8 cellular contexts compared by ENCODE assay signal in genomic region chrX:40153335-40154221, GRCh38. TPM values are rescaled to one million over a fixed set of nuclear protein-coding genes. Genes with fewer than 3 reads are reported as not detected.
DNase-seq lines count a peak whose midpoint lies in the region; ATAC-seq and TF ChIP-seq lines count a peak whose summit lies in the region.

No MANE protein-coding gene starts in this region.

- peaks cover 21% of the 10 kb centered on the region for H3K4me1 Mint-ChIP-seq in activated CD4-positive, alpha-beta T cell treated with anti-CD3 and anti-CD28 coated beads, Interleukin-2, amount 10 ng/mL, durations not matched to agents 7 days and 5 days

- CTCF ChIA-PET in activated CD4-positive, alpha-beta T cell treated with anti-CD3 and anti-CD28 coated beads, Interleukin-2, amount 10 ng/mL, durations not matched to agents 7 days and 5 days (lab: Charles Lee) = interaction anchor here (1.1 kb wide), 1 partner anchor 51 kb away, joined by 3 read pairs; no protein-coding TSS in a partner anchor

- H3K36me3 ChIP-seq in muscle layer of colon (ENCODE audit: insufficient read depth, low read length) = no peaks in the 10 kb centered on the region
- H3K36me3 ChIP-seq in transverse colon = no peaks in the 10 kb centered on the region

- TF ChIP-seq CTCF in epithelial cell of esophagus (IDR thresholded peaks at IDR 0.05; ENCODE audit: insufficient read depth, low read depth, low read length, missing control alignments) = no peak
- peak in 1 of 5 experiments; percentile 13 for TF ChIP-seq CTCF in transverse colon (IDR thresholded peaks at IDR 0.05)

- H3K4me3 ChIP-seq in epithelial cell of esophagus (ENCODE audit: low read length) = peak overlapping the region; percentile 25
- peak overlapping the region; percentile 42 to 61 for H3K4me3 ChIP-seq in muscle layer of colon (ENCODE audit: low read depth in 1 of 2, low read length in 2 of 2)
- peak overlapping the region; percentile 6 to 56 (median 33) for H3K4me3 ChIP-seq in transverse colon

- WGBS in transverse colon (ENCODE audit: low coverage in 1 of 2), 2 donors = 25% methylated on average over 68 of the region's 68 CpGs; no CpG with 5 or more reads in 1 of the 2 donors

- peak; percentile 62 for ATAC-seq in GM21723 (IDR thresholded peaks at IDR 0.05; ENCODE audit: unreplicated experiment)

- no peak for TF ChIP-seq EP300 in transverse colon (IDR thresholded peaks at IDR 0.05; ENCODE audit: low read depth)

- H3K4me3 Mint-ChIP-seq in activated CD4-positive, alpha-beta T cell treated with anti-CD3 and anti-CD28 coated beads, Interleukin-2, amount 10 ng/mL, durations not matched to agents 7 days and 5 days = peak overlapping the region; percentile 69

- POLR2A ChIA-PET in activated CD4-positive, alpha-beta T cell treated with anti-CD3 and anti-CD28 coated beads, Interleukin-2, amount 10 ng/mL, durations not matched to agents 7 days and 5 days (lab: Charles Lee) = no interaction called here

- no peaks in the 10 kb centered on the region for H3K9me3 Mint-ChIP-seq in activated CD4-positive, alpha-beta T cell treated with anti-CD3 and anti-CD28 coated beads, Interleukin-2, amount 10 ng/mL, durations not matched to agents 7 days and 5 days

- H3K9ac ChIP-seq in muscle layer of colon (ENCODE audit: low read length) = no peak overlapping the region

- DNase-seq in EL (peak; percentile 53), NCI-H1417 (lab: John Stamatoyannopoulos, UW) (peak; percentile 45 to 95 (median 91)), epithelial cell of esophagus (ENCODE audit: low read depth) (no peak), transverse colon (peak; percentile 68), NCI-H446 treated with DMSO at 0.1 percent for 48 hours (lab: John Stamatoyannopoulos, UW) (no peak)
- DNase-seq in activated CD4-positive, alpha-beta T cell treated with anti-CD3 and anti-CD28 coated beads, Interleukin-2, amount 10 ng/mL, durations not matched to agents 7 days and 5 days = peak; percentile 54

- in situ Hi-C loops in transverse colon (cut with MboI; ENCODE audit: low pct_ligation_motif_present in 1 of 4, low pct_unique_long_range_greater_than_20kb in 1 of 4, low sequenced_read_pairs in 3 of 4) = no loop called here

- H3K27me3 ChIP-seq in muscle layer of colon (ENCODE audit: control insufficient read depth in 1 of 2, insufficient read depth in 2 of 2, low read length in 2 of 2) = peaks cover 0 to 41% of the 10 kb centered on the region in 2 donors
- H3K27me3 ChIP-seq in transverse colon = no peaks in the 10 kb centered on the region

- no peaks in the 10 kb centered on the region for H3K9me3 ChIP-seq in muscle layer of colon (ENCODE audit: low read length)
- H3K9me3 ChIP-seq in transverse colon = no peaks in the 10 kb centered on the region

- no peaks in the 10 kb centered on the region for H3K27me3 Mint-ChIP-seq in activated CD4-positive, alpha-beta T cell treated with anti-CD3 and anti-CD28 coated beads, Interleukin-2, amount 10 ng/mL, durations not matched to agents 7 days and 5 days

- TF ChIP-seq POLR2A in transverse colon (IDR thresholded peaks at IDR 0.05) = no peak

- H3K4me1 ChIP-seq in muscle layer of colon (ENCODE audit: insufficient read depth, low read length) (no peaks in the 10 kb centered on the region), transverse colon (peaks cover 5 to 53% (median 37%) of the 10 kb centered on the region in 4 donors)

- no peaks in the 10 kb centered on the region for H3K36me3 Mint-ChIP-seq in activated CD4-positive, alpha-beta T cell treated with anti-CD3 and anti-CD28 coated beads, Interleukin-2, amount 10 ng/mL, durations not matched to agents 7 days and 5 days (ENCODE audit: low read depth)

- H3K27ac ChIP-seq in muscle layer of colon (ENCODE audit: low read depth, low read length) (peak overlapping the region; percentile 44), transverse colon (peak overlapping the region; percentile 68 to 81 (median 74))

- H3K27ac Mint-ChIP-seq in activated CD4-positive, alpha-beta T cell treated with anti-CD3 and anti-CD28 coated beads, Interleukin-2, amount 10 ng/mL, durations not matched to agents 7 days and 5 days = peak overlapping the region; percentile 62

- intact Hi-C loops in transverse colon (cut with DNase I; ENCODE audit: low total_unique reads) = loop anchor here (5.0 to 10.0 kb wide), 3 partner anchors 56 to 419 kb away; partner anchors contain the start of gene BCOR

RNA-seq across cellular contexts. Expression of gene BCOR, which starts 55.8 kb away (rescaled TPM):
- total RNA-seq in activated CD4-positive, alpha-beta T cell treated with anti-CD3 and anti-CD28 coated beads, Interleukin-2, amount 10 ng/mL, durations not matched to agents 7 days and 5 days = 10 to 100 TPM; 53.1 to 54.9 TPM
- 10 to 100 TPM; 17.9 to 27.8 (median 20.4) TPM for total RNA-seq in transverse colon

Comparison
In these comparisons a context has a peak if more than half of its experiments do, and no peak if none do; other contexts are left out.
1. DNase-seq: peak in EL (single experiment), NCI-H1417 (3 of 3), activated CD4-positive, alpha-beta T cell treated with anti-CD3 and anti-CD28 coated beads, Interleukin-2, amount 10 ng/mL, durations not matched to agents 7 days and 5 days (single experiment) and transverse colon (single experiment); none in epithelial cell of esophagus (single experiment) and NCI-H446 treated with DMSO at 0.1 percent for 48 hours (single experiment).
2. Peak in every context shown above with its lines, with median percentiles within 50 percentile points of each other: H3K4me3 ChIP-seq.